Comparison of ENCODE assay signal across 8 cellular contexts in genomic region chr9:136799854-136800657, GRCh38.
A peak's percentile ranks its signal among the peaks of the same experiment; 100 is the strongest.
DNase-seq lines count a peak whose midpoint lies in the region; ATAC-seq lines count a peak whose summit lies in the region.

No MANE protein-coding gene starts in this region.

- DNase-seq in COLO668 (lab: John Stamatoyannopoulos, UW; ENCODE audit: unreplicated experiment): peak; percentile 96
- peak; percentile 89 for DNase-seq in NCI-H345 treated with DMSO at 0.1 percent for 48 hours (lab: John Stamatoyannopoulos, UW; ENCODE audit: unreplicated experiment)
- DNase-seq in caudate nucleus (lab: John Stamatoyannopoulos, UW): peak in 52 of 61 donors; percentile 12 to 93 (median 73)
- DNase-seq in kidney glomerular epithelial cell (lab: John Stamatoyannopoulos, UW): peak; percentile 62
- peak; percentile 75 to 87 (median 82) for DNase-seq in stimulated activated CD4-positive, alpha-beta T cell treated with anti-CD3 and anti-CD28 coated beads, Interleukin-1b, Interleukin-23, amount 100 ng/mL, for 24 hours (ENCODE audit: low read depth in 4 of 4, low spot score in 1 of 4)
- no peak for DNase-seq in inferior parietal cortex (ENCODE audit: extremely low spot score)

- ATAC-seq in HG02759 (IDR thresholded peaks at IDR 0.05; ENCODE audit: unreplicated experiment): peak; percentile 61
- ATAC-seq in activated CD4-positive, CD25-positive, alpha-beta regulatory T cell treated with anti-CD3 and anti-CD28 coated beads, Interleukin-2, amount 50 U/mL, for 24 hours: peak; percentile 70 to 72

- no peak overlapping the region for H3K27ac ChIP-seq in caudate nucleus (ENCODE audit: low read depth, low read length)
